In genomic region chr7:98878365-98879197, GRCh38 we compare ENCODE assay signal across 8 cellular contexts. TPM values are rescaled to one million over a fixed set of nuclear protein-coding genes. Genes with fewer than 3 reads are reported as not detected.
DNase-seq lines count a peak whose midpoint lies in the region; ATAC-seq and TF ChIP-seq lines count a peak whose summit lies in the region.

TSS of gene TRRAP (plus strand) at chr7:98878532. CDS start at chr7:98881151, 2,619 bp downstream.

- peak; percentile 78 for DNase-seq in COLO668 (lab: John Stamatoyannopoulos, UW; ENCODE audit: unreplicated experiment)
- DNase-seq in OCI-M1 (lab: John Stamatoyannopoulos, UW) = peak; percentile 88
- peak; percentile 51 for DNase-seq in fibroblast of mammary gland (ENCODE audit: low read depth)
- DNase-seq in natural killer cell = peak; percentile 80
- peak; percentile 72 for DNase-seq in stimulated activated naive CD4-positive, alpha-beta T cell treated with Interleukin-2 at 50 U/mL for 16 hours (lab: John Stamatoyannopoulos, UW)

- intact Hi-C loops in natural killer cell (cut with micrococcal nuclease) = no loop called here

- no peaks in the 10 kb centered on the region for H3K27me3 Mint-ChIP-seq in activated T-helper 17 cell treated with anti-CD3 and anti-CD28 coated beads, Interleukin-2, amount 50 U/mL, for 72 hours
- no peaks in the 10 kb centered on the region for H3K27me3 Mint-ChIP-seq in natural killer cell (ENCODE audit: low read depth in 2 of 2)

- no peaks in the 10 kb centered on the region for H3K9me3 Mint-ChIP-seq in activated T-helper 17 cell treated with anti-CD3 and anti-CD28 coated beads, Interleukin-2, amount 50 U/mL, for 72 hours
- no peaks in the 10 kb centered on the region for H3K9me3 Mint-ChIP-seq in natural killer cell

- ATAC-seq in GM19351 (IDR thresholded peaks at IDR 0.05; ENCODE audit: unreplicated experiment) (peak; percentile 61), HG03521 (IDR thresholded peaks at IDR 0.05; ENCODE audit: unreplicated experiment) (peak; percentile 72), natural killer cell (peak; percentile 74 to 88 (median 75))
- peak; percentile 70 for ATAC-seq in activated T-helper 17 cell treated with anti-CD3 and anti-CD28 coated beads, Interleukin-2, amount 50 U/mL, for 72 hours (replicated peaks)

- H3K4me3 Mint-ChIP-seq in activated T-helper 17 cell treated with anti-CD3 and anti-CD28 coated beads, Interleukin-2, amount 50 U/mL, for 72 hours = peak within 1 kb of the TSS; percentile 89
- H3K4me3 Mint-ChIP-seq in natural killer cell = peak within 1 kb of the TSS; percentile 92

- peaks cover 7% of the 10 kb centered on the region for H3K4me1 Mint-ChIP-seq in activated T-helper 17 cell treated with anti-CD3 and anti-CD28 coated beads, Interleukin-2, amount 50 U/mL, for 72 hours
- H3K4me1 Mint-ChIP-seq in natural killer cell = peaks cover 9 to 20% of the 10 kb centered on the region in 2 donors

- TF ChIP-seq CTCF in fibroblast of mammary gland (conservative IDR thresholded peaks at IDR 0.05; ENCODE audit: control insufficient read depth, insufficient read depth, low read depth, low read length) (no peak), natural killer cell (IDR thresholded peaks at IDR 0.05) (peak; percentile 98)

- H3K27ac Mint-ChIP-seq in activated T-helper 17 cell treated with anti-CD3 and anti-CD28 coated beads, Interleukin-2, amount 50 U/mL, for 72 hours = peak within 1 kb of the TSS; percentile 94
- H3K27ac Mint-ChIP-seq in natural killer cell = peak within 1 kb of the TSS; percentile 85 to 91

- peak within 1 kb of the TSS; percentile 88 for H3K4me3 ChIP-seq in fibroblast of mammary gland (ENCODE audit: control insufficient read depth, low read depth, low read length)

- H3K36me3 Mint-ChIP-seq in activated T-helper 17 cell treated with anti-CD3 and anti-CD28 coated beads, Interleukin-2, amount 50 U/mL, for 72 hours (ENCODE audit: low read depth) = peaks cover 43% of the 10 kb centered on the region
- no peaks in the 10 kb centered on the region for H3K36me3 Mint-ChIP-seq in natural killer cell

RNA-seq across cellular contexts. Expression of gene TRRAP, which starts in this region (rescaled TPM):
- total RNA-seq in activated T-helper 17 cell treated with anti-CD3 and anti-CD28 coated beads, Interleukin-2, amount 50 U/mL, for 72 hours = 10 to 100 TPM; 59.1 to 69.5 TPM
- 10 to 100 TPM; 45.4 to 62.9 (median 62.4) TPM for total RNA-seq in natural killer cell

Comparison
In these comparisons a context has a peak if more than half of its experiments do, and no peak if none do; other contexts are left out.
1. Peak in every context shown above with its lines: DNase-seq, ATAC-seq and H3K4me3 ChIP-seq.